Comparison of ENCODE assay signal across 1 cellular context in the genomic region with DNA sequence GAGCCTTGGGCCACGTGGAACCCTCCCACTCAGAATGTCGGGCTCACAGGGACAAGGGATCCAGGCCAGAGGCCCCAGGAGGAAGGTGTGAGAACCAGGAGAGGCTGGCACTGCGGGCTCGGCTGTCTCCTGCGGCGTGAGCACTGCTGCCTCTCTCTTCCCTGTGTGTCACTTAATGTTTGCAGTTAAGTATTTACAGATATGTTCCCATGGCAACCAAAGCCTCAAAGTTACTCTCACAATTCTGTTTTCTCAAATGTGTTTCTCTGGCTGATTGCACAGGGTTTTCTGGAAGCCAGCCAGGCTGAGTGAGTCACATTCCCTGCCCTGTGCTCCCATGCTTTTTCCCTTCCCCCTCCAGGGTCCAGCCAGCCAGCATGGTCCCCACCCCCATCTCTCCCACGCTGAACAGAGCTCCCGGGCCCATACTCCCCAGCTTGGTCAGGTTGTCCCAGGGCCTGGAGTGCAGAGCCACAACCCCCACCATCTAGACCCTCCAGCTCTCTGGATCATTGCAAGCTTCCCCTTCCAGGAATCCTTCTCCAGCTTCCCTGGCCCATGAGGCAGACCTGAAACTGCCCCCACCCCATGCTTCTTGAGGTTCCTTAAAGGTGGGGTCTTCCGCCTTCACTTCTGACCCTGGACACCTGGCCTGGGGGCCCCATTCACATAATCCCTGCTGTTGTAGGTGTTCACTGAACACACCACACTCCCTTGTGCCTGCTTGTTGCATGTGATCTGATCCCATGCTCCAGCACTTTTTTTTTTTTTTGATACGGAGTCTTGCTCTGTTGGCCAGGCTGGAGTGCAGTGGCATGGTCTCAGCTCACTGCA.
TF ChIP-seq lines count a peak whose summit lies in the region.

No MANE protein-coding gene starts in this region.

TF ChIP-seq in HepG2, 621 proteins besides CTCF, POLR2A, EP300 and RAD21 (continued from another document and continues in another):
- TF ChIP-seq, protein P1, sequence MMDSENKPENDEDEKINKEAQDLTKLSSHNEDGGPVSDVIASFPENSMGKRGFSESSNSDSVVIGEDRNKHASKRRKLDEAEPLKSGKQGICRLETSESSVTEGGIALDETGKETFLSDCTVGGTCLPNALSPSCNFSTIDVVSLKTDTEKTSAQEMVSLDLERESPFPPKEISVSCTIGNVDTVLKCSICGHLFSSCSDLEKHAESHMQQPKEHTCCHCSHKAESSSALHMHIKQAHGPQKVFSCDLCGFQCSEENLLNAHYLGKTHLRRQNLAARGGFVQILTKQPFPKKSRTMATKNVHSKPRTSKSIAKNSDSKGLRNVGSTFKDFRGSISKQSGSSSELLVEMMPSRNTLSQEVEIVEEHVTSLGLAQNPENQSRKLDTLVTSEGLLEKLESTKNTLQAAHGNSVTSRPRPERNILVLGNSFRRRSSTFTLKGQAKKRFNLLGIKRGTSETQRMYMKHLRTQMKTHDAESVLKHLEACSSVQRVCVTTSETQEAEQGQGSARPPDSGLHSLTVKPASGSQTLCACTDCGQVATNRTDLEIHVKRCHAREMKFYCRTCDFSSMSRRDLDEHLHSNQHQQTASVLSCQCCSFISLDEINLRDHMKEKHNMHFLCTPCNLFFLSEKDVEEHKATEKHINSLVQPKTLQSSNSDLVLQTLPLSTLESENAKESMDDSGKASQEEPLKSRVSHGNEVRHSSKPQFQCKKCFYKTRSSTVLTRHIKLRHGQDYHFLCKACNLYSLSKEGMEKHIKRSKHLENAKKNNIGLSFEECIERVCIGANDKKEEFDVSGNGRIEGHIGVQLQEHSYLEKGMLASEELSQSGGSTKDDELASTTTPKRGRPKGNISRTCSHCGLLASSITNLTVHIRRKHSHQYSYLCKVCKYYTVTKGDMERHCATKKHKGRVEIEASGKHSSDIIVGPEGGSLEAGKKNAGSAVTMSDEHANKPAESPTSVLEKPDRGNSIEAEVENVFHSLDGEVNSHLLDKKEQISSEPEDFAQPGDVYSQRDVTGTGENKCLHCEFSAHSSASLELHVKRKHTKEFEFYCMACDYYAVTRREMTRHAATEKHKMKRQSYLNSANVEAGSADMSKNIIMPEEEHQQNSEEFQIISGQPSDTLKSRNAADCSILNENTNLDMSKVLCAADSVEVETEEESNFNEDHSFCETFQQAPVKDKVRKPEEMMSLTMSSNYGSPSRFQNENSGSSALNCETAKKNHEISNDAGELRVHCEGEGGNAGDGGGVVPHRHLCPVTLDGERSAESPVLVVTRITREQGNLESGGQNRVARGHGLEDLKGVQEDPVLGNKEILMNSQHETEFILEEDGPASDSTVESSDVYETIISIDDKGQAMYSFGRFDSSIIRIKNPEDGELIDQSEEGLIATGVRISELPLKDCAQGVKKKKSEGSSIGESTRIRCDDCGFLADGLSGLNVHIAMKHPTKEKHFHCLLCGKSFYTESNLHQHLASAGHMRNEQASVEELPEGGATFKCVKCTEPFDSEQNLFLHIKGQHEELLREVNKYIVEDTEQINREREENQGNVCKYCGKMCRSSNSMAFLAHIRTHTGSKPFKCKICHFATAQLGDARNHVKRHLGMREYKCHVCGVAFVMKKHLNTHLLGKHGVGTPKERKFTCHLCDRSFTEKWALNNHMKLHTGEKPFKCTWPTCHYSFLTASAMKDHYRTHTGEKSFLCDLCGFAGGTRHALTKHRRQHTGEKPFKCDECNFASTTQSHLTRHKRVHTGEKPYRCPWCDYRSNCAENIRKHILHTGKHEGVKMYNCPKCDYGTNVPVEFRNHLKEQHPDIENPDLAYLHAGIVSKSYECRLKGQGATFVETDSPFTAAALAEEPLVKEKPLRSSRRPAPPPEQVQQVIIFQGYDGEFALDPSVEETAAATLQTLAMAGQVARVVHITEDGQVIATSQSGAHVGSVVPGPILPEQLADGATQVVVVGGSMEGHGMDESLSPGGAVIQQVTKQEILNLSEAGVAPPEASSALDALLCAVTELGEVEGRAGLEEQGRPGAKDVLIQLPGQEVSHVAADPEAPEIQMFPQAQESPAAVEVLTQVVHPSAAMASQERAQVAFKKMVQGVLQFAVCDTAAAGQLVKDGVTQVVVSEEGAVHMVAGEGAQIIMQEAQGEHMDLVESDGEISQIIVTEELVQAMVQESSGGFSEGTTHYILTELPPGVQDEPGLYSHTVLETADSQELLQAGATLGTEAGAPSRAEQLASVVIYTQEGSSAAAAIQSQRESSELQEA (CRISPR knock-in tag; IDR thresholded peaks at IDR 0.05; ENCODE audit: not compliant biosample characterization) = no peak
- TF ChIP-seq, protein P2, sequence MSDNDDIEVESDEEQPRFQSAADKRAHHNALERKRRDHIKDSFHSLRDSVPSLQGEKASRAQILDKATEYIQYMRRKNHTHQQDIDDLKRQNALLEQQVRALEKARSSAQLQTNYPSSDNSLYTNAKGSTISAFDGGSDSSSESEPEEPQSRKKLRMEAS (IDR thresholded peaks at IDR 0.05) = peak; percentile 68
- TF ChIP-seq ZSCAN29 (CRISPR knock-in tag; conservative IDR thresholded peaks at IDR 0.05) = no peak
- no peak for TF ChIP-seq KLF11 (CRISPR knock-in tag; IDR thresholded peaks at IDR 0.05)
- TF ChIP-seq ELF4 (CRISPR knock-in tag; IDR thresholded peaks at IDR 0.05; ENCODE audit: borderline replicate concordance) = no peak
- TF ChIP-seq SAFB2 (CRISPR knock-in tag; IDR thresholded peaks at IDR 0.05; ENCODE audit: borderline replicate concordance, low read depth) = no peak
- no peak for TF ChIP-seq ZNF260 (CRISPR knock-in tag; IDR thresholded peaks at IDR 0.05; ENCODE audit: borderline replicate concordance, low read depth)
- TF ChIP-seq KMT2B (CRISPR knock-in tag; IDR thresholded peaks at IDR 0.05) = no peak
- peak; percentile 100 for TF ChIP-seq ZNF7 (CRISPR knock-in tag; IDR thresholded peaks at IDR 0.05)
- TF ChIP-seq, protein P3, sequence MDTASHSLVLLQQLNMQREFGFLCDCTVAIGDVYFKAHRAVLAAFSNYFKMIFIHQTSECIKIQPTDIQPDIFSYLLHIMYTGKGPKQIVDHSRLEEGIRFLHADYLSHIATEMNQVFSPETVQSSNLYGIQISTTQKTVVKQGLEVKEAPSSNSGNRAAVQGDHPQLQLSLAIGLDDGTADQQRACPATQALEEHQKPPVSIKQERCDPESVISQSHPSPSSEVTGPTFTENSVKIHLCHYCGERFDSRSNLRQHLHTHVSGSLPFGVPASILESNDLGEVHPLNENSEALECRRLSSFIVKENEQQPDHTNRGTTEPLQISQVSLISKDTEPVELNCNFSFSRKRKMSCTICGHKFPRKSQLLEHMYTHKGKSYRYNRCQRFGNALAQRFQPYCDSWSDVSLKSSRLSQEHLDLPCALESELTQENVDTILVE (CRISPR knock-in tag; IDR thresholded peaks at IDR 0.05) = peak; percentile 50; the same call in 1 of the 2 replicates
- TF ChIP-seq, protein P4, sequence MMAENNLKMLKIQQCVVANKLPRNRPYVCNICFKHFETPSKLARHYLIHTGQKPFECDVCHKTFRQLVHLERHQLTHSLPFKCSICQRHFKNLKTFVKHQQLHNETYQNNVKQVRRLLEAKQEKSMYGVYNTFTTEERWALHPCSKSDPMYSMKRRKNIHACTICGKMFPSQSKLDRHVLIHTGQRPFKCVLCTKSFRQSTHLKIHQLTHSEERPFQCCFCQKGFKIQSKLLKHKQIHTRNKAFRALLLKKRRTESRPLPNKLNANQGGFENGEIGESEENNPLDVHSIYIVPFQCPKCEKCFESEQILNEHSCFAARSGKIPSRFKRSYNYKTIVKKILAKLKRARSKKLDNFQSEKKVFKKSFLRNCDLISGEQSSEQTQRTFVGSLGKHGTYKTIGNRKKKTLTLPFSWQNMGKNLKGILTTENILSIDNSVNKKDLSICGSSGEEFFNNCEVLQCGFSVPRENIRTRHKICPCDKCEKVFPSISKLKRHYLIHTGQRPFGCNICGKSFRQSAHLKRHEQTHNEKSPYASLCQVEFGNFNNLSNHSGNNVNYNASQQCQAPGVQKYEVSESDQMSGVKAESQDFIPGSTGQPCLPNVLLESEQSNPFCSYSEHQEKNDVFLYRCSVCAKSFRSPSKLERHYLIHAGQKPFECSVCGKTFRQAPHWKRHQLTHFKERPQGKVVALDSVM (CRISPR knock-in tag; IDR thresholded peaks at IDR 0.05) = no peak
- TF ChIP-seq NFE2 (CRISPR knock-in tag; IDR thresholded peaks at IDR 0.05) = no peak
- TF ChIP-seq SIX4 (CRISPR knock-in tag; IDR thresholded peaks at IDR 0.05) = 0 out of 2 replicates have a peak, but pooled peaks have one; percentile 20
- TF ChIP-seq ATF7 (IDR thresholded peaks at IDR 0.05) = no peak
- no peak for TF ChIP-seq ATF7 (CRISPR knock-in tag; IDR thresholded peaks at IDR 0.05)
- no peak for TF ChIP-seq SRY (CRISPR knock-in tag; IDR thresholded peaks at IDR 0.05)
- 0 out of 2 replicates have a peak, but pooled peaks have one; percentile 25 for TF ChIP-seq HDAC2 (CRISPR knock-in tag; IDR thresholded peaks at IDR 0.05)
- TF ChIP-seq, protein P5, sequence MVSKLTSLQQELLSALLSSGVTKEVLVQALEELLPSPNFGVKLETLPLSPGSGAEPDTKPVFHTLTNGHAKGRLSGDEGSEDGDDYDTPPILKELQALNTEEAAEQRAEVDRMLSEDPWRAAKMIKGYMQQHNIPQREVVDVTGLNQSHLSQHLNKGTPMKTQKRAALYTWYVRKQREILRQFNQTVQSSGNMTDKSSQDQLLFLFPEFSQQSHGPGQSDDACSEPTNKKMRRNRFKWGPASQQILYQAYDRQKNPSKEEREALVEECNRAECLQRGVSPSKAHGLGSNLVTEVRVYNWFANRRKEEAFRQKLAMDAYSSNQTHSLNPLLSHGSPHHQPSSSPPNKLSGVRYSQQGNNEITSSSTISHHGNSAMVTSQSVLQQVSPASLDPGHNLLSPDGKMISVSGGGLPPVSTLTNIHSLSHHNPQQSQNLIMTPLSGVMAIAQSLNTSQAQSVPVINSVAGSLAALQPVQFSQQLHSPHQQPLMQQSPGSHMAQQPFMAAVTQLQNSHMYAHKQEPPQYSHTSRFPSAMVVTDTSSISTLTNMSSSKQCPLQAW (CRISPR knock-in tag; IDR thresholded peaks at IDR 0.05) = peak; percentile 79
- TF ChIP-seq RARG (CRISPR knock-in tag; IDR thresholded peaks at IDR 0.05; ENCODE audit: low read depth) = no peak
- TF ChIP-seq, protein P6, sequence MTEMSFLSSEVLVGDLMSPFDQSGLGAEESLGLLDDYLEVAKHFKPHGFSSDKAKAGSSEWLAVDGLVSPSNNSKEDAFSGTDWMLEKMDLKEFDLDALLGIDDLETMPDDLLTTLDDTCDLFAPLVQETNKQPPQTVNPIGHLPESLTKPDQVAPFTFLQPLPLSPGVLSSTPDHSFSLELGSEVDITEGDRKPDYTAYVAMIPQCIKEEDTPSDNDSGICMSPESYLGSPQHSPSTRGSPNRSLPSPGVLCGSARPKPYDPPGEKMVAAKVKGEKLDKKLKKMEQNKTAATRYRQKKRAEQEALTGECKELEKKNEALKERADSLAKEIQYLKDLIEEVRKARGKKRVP (CRISPR knock-in tag; IDR thresholded peaks at IDR 0.05) = no peak
- no peak for TF ChIP-seq ZNF678 (CRISPR knock-in tag; IDR thresholded peaks at IDR 0.05)
- no peak for TF ChIP-seq DPF2 (CRISPR knock-in tag; IDR thresholded peaks at IDR 0.05; ENCODE audit: borderline replicate concordance, low read depth)
- TF ChIP-seq, protein P7, sequence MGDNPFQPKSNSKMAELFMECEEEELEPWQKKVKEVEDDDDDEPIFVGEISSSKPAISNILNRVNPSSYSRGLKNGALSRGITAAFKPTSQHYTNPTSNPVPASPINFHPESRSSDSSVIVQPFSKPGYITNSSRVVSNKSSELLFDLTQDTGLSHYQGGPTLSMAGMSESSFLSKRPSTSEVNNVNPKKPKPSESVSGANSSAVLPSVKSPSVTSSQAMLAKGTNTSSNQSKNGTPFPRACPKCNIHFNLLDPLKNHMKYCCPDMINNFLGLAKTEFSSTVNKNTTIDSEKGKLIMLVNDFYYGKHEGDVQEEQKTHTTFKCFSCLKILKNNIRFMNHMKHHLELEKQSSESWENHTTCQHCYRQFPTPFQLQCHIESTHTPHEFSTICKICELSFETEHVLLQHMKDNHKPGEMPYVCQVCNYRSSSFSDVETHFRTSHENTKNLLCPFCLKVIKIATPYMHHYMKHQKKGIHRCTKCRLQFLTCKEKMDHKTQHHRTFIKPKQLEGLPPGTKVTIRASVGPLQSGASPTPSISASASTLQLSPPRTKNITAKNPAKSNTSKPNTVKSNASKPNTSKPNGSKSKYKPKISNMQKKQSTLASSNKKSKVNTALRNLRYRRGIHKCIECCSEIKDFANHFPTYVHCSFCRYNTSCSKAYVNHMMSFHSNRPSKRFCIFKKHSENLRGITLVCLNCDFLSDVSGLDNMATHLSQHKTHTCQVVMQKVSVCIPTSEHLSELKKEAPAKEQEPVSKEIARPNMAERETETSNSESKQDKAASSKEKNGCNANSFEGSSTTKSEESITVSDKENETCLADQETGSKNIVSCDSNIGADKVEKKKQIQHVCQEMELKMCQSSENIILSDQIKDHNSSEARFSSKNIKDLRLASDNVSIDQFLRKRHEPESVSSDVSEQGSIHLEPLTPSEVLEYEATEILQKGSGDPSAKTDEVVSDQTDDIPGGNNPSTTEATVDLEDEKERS (CRISPR knock-in tag; IDR thresholded peaks at IDR 0.05) = no peak; the same call in 1 of the 2 replicates
- TF ChIP-seq, protein P8, sequence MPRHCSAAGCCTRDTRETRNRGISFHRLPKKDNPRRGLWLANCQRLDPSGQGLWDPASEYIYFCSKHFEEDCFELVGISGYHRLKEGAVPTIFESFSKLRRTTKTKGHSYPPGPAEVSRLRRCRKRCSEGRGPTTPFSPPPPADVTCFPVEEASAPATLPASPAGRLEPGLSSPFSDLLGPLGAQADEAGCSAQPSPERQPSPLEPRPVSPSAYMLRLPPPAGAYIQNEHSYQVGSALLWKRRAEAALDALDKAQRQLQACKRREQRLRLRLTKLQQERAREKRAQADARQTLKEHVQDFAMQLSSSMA (CRISPR knock-in tag; IDR thresholded peaks at IDR 0.05) = no peak
- TF ChIP-seq CENPX (CRISPR knock-in tag; IDR thresholded peaks at IDR 0.05) = no peak
- TF ChIP-seq NFIB (CRISPR knock-in tag; IDR thresholded peaks at IDR 0.05; ENCODE audit: borderline replicate concordance) = no peak
- TF ChIP-seq ATM (IDR thresholded peaks at IDR 0.05; ENCODE audit: borderline replicate concordance) = no peak
- no peak for TF ChIP-seq ZBTB21 (CRISPR knock-in tag; IDR thresholded peaks at IDR 0.05)
- TF ChIP-seq RFXANK (CRISPR knock-in tag; IDR thresholded peaks at IDR 0.05) = no peak
- TF ChIP-seq ZMYM2 (CRISPR knock-in tag; IDR thresholded peaks at IDR 0.05) = no peak
- TF ChIP-seq, protein P9, sequence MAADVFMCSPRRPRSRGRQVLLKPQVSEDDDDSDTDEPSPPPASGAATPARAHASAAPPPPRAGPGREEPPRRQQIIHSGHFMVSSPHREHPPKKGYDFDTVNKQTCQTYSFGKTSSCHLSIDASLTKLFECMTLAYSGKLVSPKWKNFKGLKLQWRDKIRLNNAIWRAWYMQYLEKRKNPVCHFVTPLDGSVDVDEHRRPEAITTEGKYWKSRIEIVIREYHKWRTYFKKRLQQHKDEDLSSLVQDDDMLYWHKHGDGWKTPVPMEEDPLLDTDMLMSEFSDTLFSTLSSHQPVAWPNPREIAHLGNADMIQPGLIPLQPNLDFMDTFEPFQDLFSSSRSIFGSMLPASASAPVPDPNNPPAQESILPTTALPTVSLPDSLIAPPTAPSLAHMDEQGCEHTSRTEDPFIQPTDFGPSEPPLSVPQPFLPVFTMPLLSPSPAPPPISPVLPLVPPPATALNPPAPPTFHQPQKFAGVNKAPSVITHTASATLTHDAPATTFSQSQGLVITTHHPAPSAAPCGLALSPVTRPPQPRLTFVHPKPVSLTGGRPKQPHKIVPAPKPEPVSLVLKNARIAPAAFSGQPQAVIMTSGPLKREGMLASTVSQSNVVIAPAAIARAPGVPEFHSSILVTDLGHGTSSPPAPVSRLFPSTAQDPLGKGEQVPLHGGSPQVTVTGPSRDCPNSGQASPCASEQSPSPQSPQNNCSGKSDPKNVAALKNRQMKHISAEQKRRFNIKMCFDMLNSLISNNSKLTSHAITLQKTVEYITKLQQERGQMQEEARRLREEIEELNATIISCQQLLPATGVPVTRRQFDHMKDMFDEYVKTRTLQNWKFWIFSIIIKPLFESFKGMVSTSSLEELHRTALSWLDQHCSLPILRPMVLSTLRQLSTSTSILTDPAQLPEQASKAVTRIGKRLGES (CRISPR knock-in tag; IDR thresholded peaks at IDR 0.05; ENCODE audit: borderline replicate concordance) = no peak
- TF ChIP-seq PTBP1 (IDR thresholded peaks at IDR 0.05; ENCODE audit: low read depth, low read length, poor library complexity, severe bottlenecking) = no peak
- no peak for TF ChIP-seq ZFY (CRISPR knock-in tag; IDR thresholded peaks at IDR 0.05)
- no peak for TF ChIP-seq MBD4 (IDR thresholded peaks at IDR 0.05; ENCODE audit: borderline replicate concordance, low read length)
- no peak for TF ChIP-seq ZNF777 (CRISPR knock-in tag; IDR thresholded peaks at IDR 0.05)
